In genomic region chr11:16468735-16469446, GRCh38 we compare ENCODE assay signal across 18 cellular contexts.
"Had no signal": no experiment of that assay in that cellular context is flagged by ENCODE, and none has a peak within 500 bp of the region (broad histone marks: within the 10 kb centered on the region; RNA-seq: fewer than 3 reads in every experiment).

No MANE protein-coding gene starts in this region.

- H3K4me1 ChIP-seq: body of pancreas, gastroesophageal sphincter, lower lobe of right lung, upper lobe of left lung had no signal

- H3K27me3 ChIP-seq: body of pancreas, gastroesophageal sphincter, heart right ventricle, upper lobe of left lung had no signal

- H3K27me3 Mint-ChIP-seq: activated naive CD8-positive, alpha-beta T cell; natural killer cell treated with Interleukin-12 subunit alpha and Interleukin-12 subunit beta and Interleukin-15 and Interleukin-18, amount 100 ng/mL, for 72 hours had no signal

- H3K9me3 Mint-ChIP-seq: activated T-helper 1 cell treated with anti-CD3 and anti-CD28 coated beads, Interleukin-12 subunit alpha, Interleukin-12 subunit beta, Interleukin-2, Interleukin-4 antibody, amounts not matched to agents 30 ng/mL and 10 ng/mL and 1 ng/mL, durations not matched to agents 14 hours and 24 hours and 36 hours; endodermal cell; T-helper 2 cell treated with Interferon-gamma antibody and Interleukin-4, amounts not matched to agents 5 μg/mL and 100 μg/mL, for 36 hours had no signal

- H3K27ac Mint-ChIP-seq: activated naive CD8-positive, alpha-beta T cell; activated T-helper 1 cell treated with anti-CD3 and anti-CD28 coated beads, Interleukin-12 subunit alpha, Interleukin-12 subunit beta, Interleukin-2, Interleukin-4 antibody, amounts not matched to agents 30 ng/mL and 10 ng/mL and 1 ng/mL, durations not matched to agents 14 hours and 24 hours and 36 hours; endodermal cell; immature natural killer cell; natural killer cell treated with Interleukin-12 subunit alpha and Interleukin-12 subunit beta and Interleukin-15 and Interleukin-18, amount 100 ng/mL, for 72 hours; T-helper 2 cell treated with Interferon-gamma antibody and Interleukin-4, amounts not matched to agents 5 μg/mL and 100 μg/mL, for 36 hours had no signal

- H3K36me3 ChIP-seq: gastroesophageal sphincter, lower lobe of right lung, upper lobe of left lung had no signal

- H3K4me3 ChIP-seq: body of pancreas, gastroesophageal sphincter, heart right ventricle, lower lobe of right lung, upper lobe of left lung had no signal

- ATAC-seq: body of pancreas; gastroesophageal sphincter; lower lobe of right lung; natural killer cell treated with Interleukin-12 subunit alpha and Interleukin-12 subunit beta and Interleukin-15 and Interleukin-18, amount 100 ng/mL, for 72 hours; stimulated activated naive CD8-positive, alpha-beta T cell treated with anti-CD3 and anti-CD28 coated beads, Interleukin-15, Interleukin-2, amounts not matched to agents 100 U/mL and 50 U/mL, for 24 hours had no signal

- H3K27ac ChIP-seq: body of pancreas, gastroesophageal sphincter, heart right ventricle, lower lobe of right lung, upper lobe of left lung had no signal

- H3K9me3 ChIP-seq: body of pancreas, gastroesophageal sphincter, lower lobe of right lung, SK-N-SH, upper lobe of left lung had no signal

- DNase-seq: activated CD4-positive, alpha-beta T cell treated with anti-CD3 and anti-CD28 coated beads, Interleukin-2, amount 50 U/mL, for 4 hours; activated gamma-delta T cell treated with Interleukin-2 at 50 U/mL for 16 hours; activated T-cell treated with anti-CD3 and anti-CD28 coated beads for 4 hours; amygdala; body of pancreas; caudate nucleus; endodermal cell; heart right ventricle; immature natural killer cell; lower lobe of right lung; SK-N-SH; stimulated activated naive CD8-positive, alpha-beta T cell treated with anti-CD3 and anti-CD28 coated beads, Interleukin-15, Interleukin-2, amounts not matched to agents 100 U/mL and 50 U/mL, for 24 hours; upper lobe of left lung had no signal

- H3K4me1 Mint-ChIP-seq: endodermal cell, immature natural killer cell had no signal

- H3K4me3 Mint-ChIP-seq: activated naive CD8-positive, alpha-beta T cell; activated T-helper 1 cell treated with anti-CD3 and anti-CD28 coated beads, Interleukin-12 subunit alpha, Interleukin-12 subunit beta, Interleukin-2, Interleukin-4 antibody, amounts not matched to agents 30 ng/mL and 10 ng/mL and 1 ng/mL, durations not matched to agents 14 hours and 24 hours and 36 hours; endodermal cell; immature natural killer cell; natural killer cell treated with Interleukin-12 subunit alpha and Interleukin-12 subunit beta and Interleukin-15 and Interleukin-18, amount 100 ng/mL, for 72 hours; T-helper 2 cell treated with Interferon-gamma antibody and Interleukin-4, amounts not matched to agents 5 μg/mL and 100 μg/mL, for 36 hours had no signal

- H3K36me3 Mint-ChIP-seq: activated naive CD8-positive, alpha-beta T cell; immature natural killer cell; natural killer cell treated with Interleukin-12 subunit alpha and Interleukin-12 subunit beta and Interleukin-15 and Interleukin-18, amount 100 ng/mL, for 72 hours had no signal
